ENCODE assay signal across 27 cellular contexts in genomic region chr1:82494117-82494516, GRCh38.
"Had no signal": no experiment of that assay in that cellular context is flagged by ENCODE, and none has a peak within 500 bp of the region (broad histone marks: within the 10 kb centered on the region; RNA-seq: fewer than 3 reads in every experiment).

No MANE protein-coding gene starts in this region.

- H3K27me3 ChIP-seq: colonic mucosa, dorsolateral prefrontal cortex, esophagus muscularis mucosa, esophagus squamous epithelium, foreskin keratinocyte, gastrocnemius medialis, gastroesophageal sphincter, heart left ventricle, heart right ventricle had no signal

- H3K4me3 ChIP-seq: colonic mucosa, coronary artery, dorsolateral prefrontal cortex, esophagus muscularis mucosa, esophagus squamous epithelium, gastrocnemius medialis, gastroesophageal sphincter, heart left ventricle, heart right ventricle had no signal

- H3K9me3 ChIP-seq: colonic mucosa, gastrocnemius medialis had no signal

- FAIRE-seq: colon, endometrium, frontal cortex had no signal

- H3K4me1 ChIP-seq: colonic mucosa, esophagus squamous epithelium, foreskin keratinocyte, gastrocnemius medialis had no signal

- H3K27ac ChIP-seq: colonic mucosa, coronary artery, dorsolateral prefrontal cortex, epithelial cell of prostate, esophagus muscularis mucosa, esophagus squamous epithelium, foreskin keratinocyte, gastrocnemius medialis, gastroesophageal sphincter, heart left ventricle, heart right ventricle had no signal

- H3K36me3 ChIP-seq: colonic mucosa, esophagus muscularis mucosa, esophagus squamous epithelium, gastrocnemius medialis, gastroesophageal sphincter, heart left ventricle, heart right ventricle had no signal

- ATAC-seq: effector memory CD8-positive, alpha-beta T cell; esophagus mucosa; foreskin keratinocyte; gastrocnemius medialis; gastroesophageal sphincter; heart left ventricle; heart right ventricle had no signal

- DNase-seq: colonic mucosa; cortex of kidney; dermis blood vessel endothelial cell; dorsolateral prefrontal cortex; effector CD4-positive, alpha-beta T cell; effector CD8-positive, alpha-beta T cell; effector memory CD4-positive, alpha-beta T cell; effector memory CD8-positive, alpha-beta T cell; endodermal cell; erythroblast; esophagus squamous epithelium; foreskin fibroblast; foreskin keratinocyte; foreskin melanocyte; gastrocnemius medialis; glutamatergic neuron; head of caudate nucleus; heart left ventricle; heart right ventricle had no signal
